Comparison of ENCODE assay signal across 16 cellular contexts in genomic region chr9:136275655-136276429, GRCh38. TPM values are rescaled to one million over a fixed set of nuclear protein-coding genes. Genes with fewer than 3 reads are reported as not detected.
"Had no signal": no experiment of that assay in that cellular context is flagged by ENCODE, and none has a peak within 500 bp of the region (broad histone marks: within the 10 kb centered on the region; RNA-seq: fewer than 3 reads in every experiment).

No MANE protein-coding gene starts in this region.

- H3K36me3 ChIP-seq: cardiac muscle cell, esophagus squamous epithelium, left lung, thoracic aorta had no signal

- H3K4me1 ChIP-seq: esophagus squamous epithelium, left lung had no signal

- H3K27me3 ChIP-seq: cardiac muscle cell had no signal

- DNase-seq: activated CD4-positive, alpha-beta T cell treated with anti-CD3 and anti-CD28 coated beads, Interleukin-2, amount 50 U/mL, for 1 hour; activated CD4-positive, CD25-positive, alpha-beta regulatory T cell; activated naive CD4-positive, alpha-beta T cell treated with anti-CD3 and anti-CD28 coated beads for 36 hours; activated T-cell treated with anti-CD3 and anti-CD28 coated beads for 4 hours; esophagus squamous epithelium; foreskin fibroblast; stimulated activated CD4-positive, alpha-beta T cell treated with anti-CD3 and anti-CD28 coated beads, Interleukin-4, amount 100 ng/mL, for 24 hours; stimulated activated naive CD8-positive, alpha-beta T cell treated with anti-CD3 and anti-CD28 coated beads, Interleukin-15, amount 100 ng/mL, for 72 hours had no signal

- H3K4me3 ChIP-seq: cardiac muscle cell, esophagus squamous epithelium, left lung, thoracic aorta had no signal

- H3K27ac ChIP-seq: cardiac muscle cell, esophagus squamous epithelium, left lung, thoracic aorta had no signal

- H3K4me3 Mint-ChIP-seq: activated naive CD4-positive, alpha-beta T cell treated with anti-CD3 and anti-CD28 coated beads for 36 hours; activated T-helper 17 cell treated with anti-CD3 and anti-CD28 coated beads, Interleukin-2, amount 50 U/mL, for 72 hours; memory B cell; nephron; stimulated activated naive CD8-positive, alpha-beta T cell treated with anti-CD3 and anti-CD28 coated beads, Interleukin-15, amount 100 ng/mL, for 72 hours had no signal

- H3K27ac Mint-ChIP-seq: activated naive CD4-positive, alpha-beta T cell treated with anti-CD3 and anti-CD28 coated beads for 36 hours; activated T-helper 17 cell treated with anti-CD3 and anti-CD28 coated beads, Interleukin-2, amount 50 U/mL, for 72 hours; memory B cell; nephron; stimulated activated naive CD8-positive, alpha-beta T cell treated with anti-CD3 and anti-CD28 coated beads, Interleukin-15, amount 100 ng/mL, for 72 hours had no signal

- H3K36me3 Mint-ChIP-seq: memory B cell had no signal

- H3K9me3 ChIP-seq: esophagus squamous epithelium, left lung, thoracic aorta had no signal

- ATAC-seq: activated T-helper 17 cell treated with anti-CD3 and anti-CD28 coated beads, Interleukin-2, amount 50 U/mL, for 72 hours; left lung; stimulated activated naive CD8-positive, alpha-beta T cell treated with anti-CD3 and anti-CD28 coated beads, Interleukin-15, amount 100 ng/mL, for 72 hours had no signal

- H3K9me3 Mint-ChIP-seq: activated naive CD4-positive, alpha-beta T cell treated with anti-CD3 and anti-CD28 coated beads for 36 hours; activated T-helper 17 cell treated with anti-CD3 and anti-CD28 coated beads, Interleukin-2, amount 50 U/mL, for 72 hours; memory B cell; nephron; stimulated activated naive CD8-positive, alpha-beta T cell treated with anti-CD3 and anti-CD28 coated beads, Interleukin-15, amount 100 ng/mL, for 72 hours had no signal

- H3K4me1 Mint-ChIP-seq: activated T-helper 17 cell treated with anti-CD3 and anti-CD28 coated beads, Interleukin-2, amount 50 U/mL, for 72 hours; memory B cell; stimulated activated naive CD8-positive, alpha-beta T cell treated with anti-CD3 and anti-CD28 coated beads, Interleukin-15, amount 100 ng/mL, for 72 hours had no signal

RNA-seq across cellular contexts. Expression of gene CCDC187, which starts 28.1 kb away (rescaled TPM):
- total RNA-seq: activated CD8-positive, alpha-beta memory T cell treated with anti-CD3 and anti-CD28 coated beads for 36 hours; activated naive CD4-positive, alpha-beta T cell treated with anti-CD3 and anti-CD28 coated beads for 36 hours; esophagus squamous epithelium; osteoblast; thoracic aorta had no signal
